10 cellular contexts compared by ENCODE assay signal in genomic region chr11:314548-314875, GRCh38. TPM values are rescaled to one million over a fixed set of nuclear protein-coding genes. Genes with fewer than 3 reads are reported as not detected.
DNase-seq lines count a peak whose midpoint lies in the region; TF ChIP-seq lines count a peak whose summit lies in the region.
"Not testable (repeated sequence)": the region's sequence is repeated elsewhere in the genome, so short reads cannot be mapped to it uniquely, and the experiment has no call there.
"Had no signal": no experiment of that assay in that cellular context is flagged by ENCODE, and none has a peak within 500 bp of the region (broad histone marks: within the 10 kb centered on the region; RNA-seq: fewer than 3 reads in every experiment).

No MANE protein-coding gene starts in this region.

- not testable (repeated sequence) for H3K36me3 ChIP-seq in duodenal mucosa (ENCODE audit: control insufficient read depth in 1 of 2, insufficient read depth in 2 of 2, low read length in 2 of 2); right atrium auricular region; mesenchymal stem cell (ENCODE audit: control insufficient read depth in 1 of 2, insufficient read depth in 2 of 2, low read depth in 1 of 2, low read length in 2 of 2); sigmoid colon; urinary bladder (ENCODE audit: insufficient read depth)

- H2BK120ac ChIP-seq in mesenchymal stem cell (ENCODE audit: low read depth, low read length) = peak overlapping the region; percentile 0

- not testable (repeated sequence) for TF ChIP-seq EP300 in sigmoid colon (IDR thresholded peaks at IDR 0.05)

- peak overlapping the region; percentile 36 for H4K91ac ChIP-seq in mesenchymal stem cell (ENCODE audit: low read length)

- H3K4me1 Mint-ChIP-seq in activated naive CD4-positive, alpha-beta T cell treated with anti-CD3 and anti-CD28 coated beads for 36 hours (ENCODE audit: low read depth) = peaks cover 22% of the 10 kb centered on the region

- not testable (repeated sequence) for H2BK12ac ChIP-seq in mesenchymal stem cell (ENCODE audit: low read length in 2 of 2)

- not testable (repeated sequence) for H3K27me3 Mint-ChIP-seq in activated naive CD4-positive, alpha-beta T cell treated with anti-CD3 and anti-CD28 coated beads for 36 hours (ENCODE audit: low read depth)

- not testable (repeated sequence) for H3K9me3 Mint-ChIP-seq in activated naive CD4-positive, alpha-beta T cell treated with anti-CD3 and anti-CD28 coated beads for 36 hours

- peak overlapping the region; percentile 93 for H3K4me3 Mint-ChIP-seq in activated naive CD4-positive, alpha-beta T cell treated with anti-CD3 and anti-CD28 coated beads for 36 hours

- not testable (repeated sequence) for TF ChIP-seq CTCF in right atrium auricular region (IDR thresholded peaks at IDR 0.05); sigmoid colon (IDR thresholded peaks at IDR 0.05)

- H3K4ac ChIP-seq in mesenchymal stem cell (ENCODE audit: low read depth in 1 of 2, low read length in 2 of 2) = peak overlapping the region in 1 of 2 experiments; percentile 7

- H3K27ac Mint-ChIP-seq in activated naive CD4-positive, alpha-beta T cell treated with anti-CD3 and anti-CD28 coated beads for 36 hours = peak overlapping the region; percentile 95

- H3K23ac ChIP-seq in mesenchymal stem cell (ENCODE audit: low read length in 2 of 2) = not testable (repeated sequence)

- not testable (repeated sequence) for H2BK15ac ChIP-seq in mesenchymal stem cell (ENCODE audit: low read depth, poor library complexity, severe bottlenecking)

- not testable (repeated sequence) for H4K8ac ChIP-seq in mesenchymal stem cell (ENCODE audit: low read length)

- H2BK5ac ChIP-seq in mesenchymal stem cell (ENCODE audit: low read depth, low read length, poor library complexity, severe bottlenecking) = not testable (repeated sequence)

- H3K27me3 ChIP-seq in duodenal mucosa (ENCODE audit: control insufficient read depth in 1 of 2, insufficient read depth in 2 of 2, low read length in 2 of 2); right atrium auricular region; mesenchymal stem cell (ENCODE audit: control insufficient read depth in 1 of 2, insufficient read depth in 1 of 2, low read length in 2 of 2): not testable (repeated sequence)
- peaks cover 5 to 19% (median 11%) of the 10 kb centered on the region in 3 donors for H3K27me3 ChIP-seq in sigmoid colon

- CTCF ChIA-PET in activated naive CD4-positive, alpha-beta T cell treated with anti-CD3 and anti-CD28 coated beads for 36 hours (lab: Charles Lee) = not testable (repeated sequence)

- peak overlapping the region; percentile 79 for H3K4me2 ChIP-seq in mesenchymal stem cell (ENCODE audit: low read length, poor library complexity, severe bottlenecking)

- H3K4me3 ChIP-seq in GM08714 (ENCODE audit: low read length) (peak overlapping the region; percentile 90; the same call in 1 of the 2 replicates), duodenal mucosa (ENCODE audit: low read depth in 1 of 2, low read length in 2 of 2) (peak overlapping the region; percentile 71 to 74), right atrium auricular region (peak overlapping the region; percentile 54 to 58), mesenchymal stem cell (ENCODE audit: insufficient read depth in 1 of 2, low read depth in 1 of 2, low read length in 2 of 2) (peak overlapping the region; percentile 49 to 91), sigmoid colon (peak overlapping the region; percentile 19 to 52 (median 45)), urinary bladder (ENCODE audit: low read depth, low read length) (peak overlapping the region; percentile 66)

- peak overlapping the region in 1 of 2 experiments; percentile 68 for H3K14ac ChIP-seq in mesenchymal stem cell (ENCODE audit: low read length in 2 of 2)

- DNase-seq in OCI-M1 (lab: John Stamatoyannopoulos, UW) = peak; percentile 45
- DNase-seq in activated naive CD4-positive, alpha-beta T cell treated with anti-CD3 and anti-CD28 coated beads for 36 hours; right atrium auricular region (ENCODE audit: low spot score); mesenchymal stem cell; sigmoid colon: not testable (repeated sequence)

- H3K18ac ChIP-seq in mesenchymal stem cell (ENCODE audit: low read depth in 1 of 2, low read length in 2 of 2) = peak overlapping the region; percentile 54 to 92

- H3K9ac ChIP-seq in duodenal mucosa (ENCODE audit: low read depth in 1 of 2, low read length in 2 of 2) = peak overlapping the region; percentile 69 to 90
- H3K9ac ChIP-seq in mesenchymal stem cell (ENCODE audit: low read length) = peak overlapping the region; percentile 88

- H3K4me1 ChIP-seq in duodenal mucosa (ENCODE audit: control insufficient read depth in 1 of 2, insufficient read depth in 2 of 2, low read length in 2 of 2) (peaks cover 33 to 62% of the 10 kb centered on the region in 2 donors), right atrium auricular region (peaks cover 0 to 52% of the 10 kb centered on the region in 2 donors), mesenchymal stem cell (ENCODE audit: control insufficient read depth, insufficient read depth, low read depth, low read length) (peaks cover 32% of the 10 kb centered on the region), sigmoid colon (peaks cover 0 to 42% (median 28%) of the 10 kb centered on the region in 4 donors)
- not testable (repeated sequence) for H3K4me1 ChIP-seq in urinary bladder (ENCODE audit: insufficient read depth)

- H3K27ac ChIP-seq in duodenal mucosa (ENCODE audit: low read depth, low read length) = peak overlapping the region; percentile 65
- peak overlapping the region; percentile 84 to 88 for H3K27ac ChIP-seq in right atrium auricular region
- not testable (repeated sequence) for H3K27ac ChIP-seq in mesenchymal stem cell (ENCODE audit: low read length, poor library complexity, severe bottlenecking)
- peak overlapping the region; percentile 65 to 82 (median 74) for H3K27ac ChIP-seq in sigmoid colon
- peak overlapping the region; percentile 73 for H3K27ac ChIP-seq in urinary bladder (ENCODE audit: low read depth)

- H3K9me3 ChIP-seq in duodenal mucosa (ENCODE audit: control insufficient read depth in 1 of 2, low read length in 2 of 2); right atrium auricular region; mesenchymal stem cell (ENCODE audit: control insufficient read depth, low read length); sigmoid colon: not testable (repeated sequence)

- 8% methylated on average over 4 of the region's 6 CpGs for WGBS in mesenchymal stem cell
- WGBS in sigmoid colon, 2 donors = 4 to 30% methylated on average over 6 of the region's 6 CpGs
- WGBS in urinary bladder = 34% methylated on average over 6 of the region's 6 CpGs

- H3K79me1 ChIP-seq in mesenchymal stem cell (replicated peaks; ENCODE audit: low read length, poor library complexity, severe bottlenecking) = peaks cover 12% of the 10 kb centered on the region

- intact Hi-C loops in activated naive CD4-positive, alpha-beta T cell treated with anti-CD3 and anti-CD28 coated beads for 36 hours (cut with micrococcal nuclease) = loop anchor here (1.0 to 10.0 kb wide), 3 partner anchors 41 to 480 kb away; partner anchors contain the start of genes CEND1 and SLC25A22
- intact Hi-C loops in sigmoid colon (cut with DNase I) = not testable (repeated sequence)

- not testable (repeated sequence) for TF ChIP-seq POLR2A in sigmoid colon (IDR thresholded peaks at IDR 0.05)

- H3K36me3 Mint-ChIP-seq in activated naive CD4-positive, alpha-beta T cell treated with anti-CD3 and anti-CD28 coated beads for 36 hours (ENCODE audit: low read depth) = peaks cover 44% of the 10 kb centered on the region

- not testable (repeated sequence) for H2AK5ac ChIP-seq in mesenchymal stem cell (ENCODE audit: low read length, severe bottlenecking)

- not testable (repeated sequence) for H2AFZ ChIP-seq in mesenchymal stem cell (ENCODE audit: low read depth, low read length)

RNA-seq across cellular contexts. Expression of gene IFITM1, which starts 0.7 kb away (rescaled TPM):
- total RNA-seq in activated naive CD4-positive, alpha-beta T cell treated with anti-CD3 and anti-CD28 coated beads for 36 hours = 100 to 1,000 TPM; 359 to 378 TPM
- 100 to 1,000 TPM in 1 of 2 donors, 10 to 100 TPM in 1; 82.3 to 241 TPM for total RNA-seq in right atrium auricular region
- 395 TPM for polyA plus RNA-seq in mesenchymal stem cell (2013, experiment 1 of 2)
- polyA plus RNA-seq in mesenchymal stem cell (2013, experiment 2 of 2) = 368 TPM
- total RNA-seq in sigmoid colon = 10 to 100 TPM; 82.4 to 94.2 (median 92.6) TPM
- 100 to 1,000 TPM in 1 of 3 donors, 10 to 100 TPM in 2; 41.2 to 580 (median 58.9) TPM for polyA plus RNA-seq in sigmoid colon
- total RNA-seq in urinary bladder = 20.9 TPM
- polyA plus RNA-seq in urinary bladder = 599 TPM

RNA-seq across cellular contexts. Expression of gene IFITM3, which starts 6.1 kb away (rescaled TPM):
- total RNA-seq in activated naive CD4-positive, alpha-beta T cell treated with anti-CD3 and anti-CD28 coated beads for 36 hours = 10 to 100 TPM; 54.5 to 56.6 TPM
- 100 to 1,000 TPM; 156 to 372 TPM for total RNA-seq in right atrium auricular region
- 2,969 TPM for polyA plus RNA-seq in mesenchymal stem cell (2013, experiment 1 of 2)
- polyA plus RNA-seq in mesenchymal stem cell (2013, experiment 2 of 2) = 2,910 TPM
- total RNA-seq in sigmoid colon = 100 to 1,000 TPM; 278 to 463 (median 291) TPM
- polyA plus RNA-seq in sigmoid colon = 1,000 to 10,000 TPM in 1 of 3 donors, 100 to 1,000 TPM in 2; 116 to 1,104 (median 383) TPM
- 43.2 TPM for total RNA-seq in urinary bladder
- 2,675 TPM for polyA plus RNA-seq in urinary bladder

RNA-seq across cellular contexts. Expression of gene IFITM2, which starts 6.9 kb away (rescaled TPM):
- 100 to 1,000 TPM; 760 to 802 TPM for total RNA-seq in activated naive CD4-positive, alpha-beta T cell treated with anti-CD3 and anti-CD28 coated beads for 36 hours
- total RNA-seq in right atrium auricular region (100 to 1,000 TPM; 120 to 296 TPM), sigmoid colon (100 to 1,000 TPM in 3 of 4 donors, 10 to 100 TPM in 1; 79.8 to 187 (median 141) TPM), urinary bladder (14.8 TPM)
- polyA plus RNA-seq in mesenchymal stem cell (2013, experiment 1 of 2) = 1,548 TPM
- polyA plus RNA-seq in mesenchymal stem cell (2013, experiment 2 of 2) = 1,588 TPM
- polyA plus RNA-seq in sigmoid colon (100 to 1,000 TPM in 2 of 3 donors, 10 to 100 TPM in 1; 73.3 to 461 (median 164) TPM), urinary bladder (765 TPM)

RNA-seq across cellular contexts. Expression of gene IFITM5, which starts 15.2 kb away (rescaled TPM):
- not detected for total RNA-seq in activated naive CD4-positive, alpha-beta T cell treated with anti-CD3 and anti-CD28 coated beads for 36 hours
- total RNA-seq in right atrium auricular region = not detected
- not detected for polyA plus RNA-seq in mesenchymal stem cell (2013, experiment 1 of 2)
- not detected for polyA plus RNA-seq in mesenchymal stem cell (2013, experiment 2 of 2)
- total RNA-seq in sigmoid colon = not detected
- not detected for polyA plus RNA-seq in sigmoid colon
- not detected for total RNA-seq in urinary bladder
- not detected for polyA plus RNA-seq in urinary bladder
- total RNA-seq: LHCN-M2, myocyte had no signal

RNA-seq across cellular contexts. Expression of gene PGGHG, which starts 25.6 kb away (rescaled TPM):
- total RNA-seq in activated naive CD4-positive, alpha-beta T cell treated with anti-CD3 and anti-CD28 coated beads for 36 hours = 100 to 1,000 TPM in 1 of 2 experiments, 10 to 100 TPM in 1; 99.6 to 101 TPM
- 1 to 10 TPM; 4.9 to 9.4 TPM for total RNA-seq in right atrium auricular region
- polyA plus RNA-seq in mesenchymal stem cell (2013, experiment 1 of 2) = 35.9 TPM
- polyA plus RNA-seq in mesenchymal stem cell (2013, experiment 2 of 2) = 33.3 TPM
- 10 to 100 TPM; 11.4 to 15.3 (median 13.6) TPM for total RNA-seq in sigmoid colon
- 10 to 100 TPM in 1 of 3 donors, 1 to 10 TPM in 2; 1.6 to 68.0 (median 3.6) TPM for polyA plus RNA-seq in sigmoid colon
- 9.5 TPM for total RNA-seq in urinary bladder
- polyA plus RNA-seq in urinary bladder = 36.3 TPM
